In genomic region chr3:173065543-173065970, GRCh38 we compare ENCODE assay signal across 13 cellular contexts.
DNase-seq lines count a peak whose midpoint lies in the region; ATAC-seq and TF ChIP-seq lines count a peak whose summit lies in the region.
"Had no signal": no experiment of that assay in that cellular context is flagged by ENCODE, and none has a peak within 500 bp of the region (broad histone marks: within the 10 kb centered on the region; RNA-seq: fewer than 3 reads in every experiment).

No MANE protein-coding gene starts in this region.

- CTCF ChIA-PET in RWPE1 (lab: Yijun Ruan, JAX): interaction anchor here (0.6 kb wide), 1 partner anchor 254 kb away, joined by 3 read pairs; no protein-coding TSS in a partner anchor
- CTCF ChIA-PET in naive thymus-derived CD4-positive, alpha-beta T cell (lab: Charles Lee): no interaction called here

- no peak overlapping the region for H3K4me3 ChIP-seq in fibroblast of villous mesenchyme (ENCODE audit: low read depth, low read length)
- no peak overlapping the region for H3K4me3 ChIP-seq in naive thymus-derived CD4-positive, alpha-beta T cell (ENCODE audit: low read length)
- H3K4me3 ChIP-seq: SK-N-MC had no signal

- no peaks in the 10 kb centered on the region for H3K36me3 ChIP-seq in naive thymus-derived CD4-positive, alpha-beta T cell (ENCODE audit: control insufficient read depth in 2 of 3, insufficient read depth in 3 of 3, low read length in 3 of 3)

- H3K27ac ChIP-seq in RWPE1: no peak overlapping the region
- H3K27ac ChIP-seq in naive thymus-derived CD4-positive, alpha-beta T cell (ENCODE audit: low read depth, low read length): no peak overlapping the region
- H3K27ac ChIP-seq: parathyroid adenoma, SK-N-MC had no signal

- intact Hi-C loops in naive thymus-derived CD4-positive, alpha-beta T cell (cut with micrococcal nuclease): no loop called here
- intact Hi-C loops in CD14-positive monocyte (cut with micrococcal nuclease): no loop called here

- DNase-seq in A172 (ENCODE audit: low spot score): peak; percentile 25
- peak; percentile 56 for DNase-seq in H4 (ENCODE audit: low spot score)
- peak; percentile 19 for DNase-seq in RWPE1 (ENCODE audit: low spot score)
- peak; percentile 8 for DNase-seq in fibroblast of villous mesenchyme (ENCODE audit: low read depth)
- DNase-seq in GM03348 (ENCODE audit: low spot score): no peak
- DNase-seq in naive thymus-derived CD4-positive, alpha-beta T cell: no peak
- no peak for DNase-seq in CD14-positive monocyte (ENCODE audit: low spot score)
- DNase-seq: activated CD4-positive, alpha-beta T cell treated with anti-CD3 and anti-CD28 coated beads, Interleukin-2, amount 10 ng/mL, durations not matched to agents 24 days and 14 days; activated effector memory CD4-positive, alpha-beta T cell treated with anti-CD3 and anti-CD28 coated beads, Interleukin-2, amount 50 U/mL, for 16 hours had no signal

- no peaks in the 10 kb centered on the region for H3K4me1 ChIP-seq in naive thymus-derived CD4-positive, alpha-beta T cell (ENCODE audit: control insufficient read depth in 2 of 2, insufficient read depth in 2 of 2, low read length in 2 of 2)
- H3K4me1 ChIP-seq: parathyroid adenoma had no signal

- H3K4me3 Mint-ChIP-seq in naive thymus-derived CD4-positive, alpha-beta T cell: no peak overlapping the region
- H3K4me3 Mint-ChIP-seq in CD14-positive monocyte: no peak overlapping the region
- H3K4me3 Mint-ChIP-seq: activated CD4-positive, alpha-beta T cell treated with anti-CD3 and anti-CD28 coated beads, Interleukin-2, amount 10 ng/mL, durations not matched to agents 24 days and 14 days had no signal

- H3K4me1 Mint-ChIP-seq in naive thymus-derived CD4-positive, alpha-beta T cell: no peaks in the 10 kb centered on the region
- no peaks in the 10 kb centered on the region for H3K4me1 Mint-ChIP-seq in CD14-positive monocyte
- H3K4me1 Mint-ChIP-seq: activated CD4-positive, alpha-beta T cell treated with anti-CD3 and anti-CD28 coated beads, Interleukin-2, amount 10 ng/mL, durations not matched to agents 24 days and 14 days had no signal

- no peaks in the 10 kb centered on the region for H3K9me3 ChIP-seq in naive thymus-derived CD4-positive, alpha-beta T cell (ENCODE audit: control insufficient read depth in 2 of 3, low read length in 3 of 3)

- H3K36me3 Mint-ChIP-seq in naive thymus-derived CD4-positive, alpha-beta T cell: peaks cover 0 to 4% (median 0%) of the 10 kb centered on the region in 5 donors
- H3K36me3 Mint-ChIP-seq in CD14-positive monocyte: no peaks in the 10 kb centered on the region

- POLR2A ChIA-PET in RWPE1 (lab: Yijun Ruan, JAX; ENCODE audit: low non-redundant PET): no interaction called here
- POLR2A ChIA-PET in naive thymus-derived CD4-positive, alpha-beta T cell (lab: Charles Lee): no interaction called here

- no peaks in the 10 kb centered on the region for H3K27me3 ChIP-seq in naive thymus-derived CD4-positive, alpha-beta T cell (ENCODE audit: control insufficient read depth in 2 of 2, insufficient read depth in 2 of 2, low read length in 2 of 2)

- ATAC-seq in HG03025 (IDR thresholded peaks at IDR 0.05; ENCODE audit: low FRiP score, unreplicated experiment): no peak
- ATAC-seq in naive thymus-derived CD4-positive, alpha-beta T cell: no peak
- ATAC-seq: left lobe of liver had no signal

- H3K9me3 Mint-ChIP-seq in naive thymus-derived CD4-positive, alpha-beta T cell: peaks cover 0 to 23% (median 8%) of the 10 kb centered on the region in 11 donors
- peaks cover 0 to 12% (median 2%) of the 10 kb centered on the region in 7 donors for H3K9me3 Mint-ChIP-seq in CD14-positive monocyte
- H3K9me3 Mint-ChIP-seq: activated CD4-positive, alpha-beta T cell treated with anti-CD3 and anti-CD28 coated beads, Interleukin-2, amount 10 ng/mL, durations not matched to agents 24 days and 14 days had no signal

- TF ChIP-seq CTCF in RWPE1 (conservative IDR thresholded peaks at IDR 0.05; ENCODE audit: low read depth): no peak
- TF ChIP-seq CTCF in fibroblast of villous mesenchyme (IDR thresholded peaks at IDR 0.05; ENCODE audit: insufficient read depth, low read depth, low read length): no peak
- no peak for TF ChIP-seq CTCF in CD14-positive monocyte (IDR thresholded peaks at IDR 0.05)

- H3K27me3 Mint-ChIP-seq in naive thymus-derived CD4-positive, alpha-beta T cell: peaks cover 0 to 5% (median 0%) of the 10 kb centered on the region in 5 donors
- peaks cover 0 to 4% (median 3%) of the 10 kb centered on the region in 3 donors for H3K27me3 Mint-ChIP-seq in CD14-positive monocyte (ENCODE audit: low read depth in 3 of 3)
- H3K27me3 Mint-ChIP-seq: activated CD4-positive, alpha-beta T cell treated with anti-CD3 and anti-CD28 coated beads, Interleukin-2, amount 10 ng/mL, durations not matched to agents 24 days and 14 days had no signal

- no peak overlapping the region for H3K27ac Mint-ChIP-seq in naive thymus-derived CD4-positive, alpha-beta T cell
- H3K27ac Mint-ChIP-seq in CD14-positive monocyte: no peak overlapping the region
- H3K27ac Mint-ChIP-seq: activated CD4-positive, alpha-beta T cell treated with anti-CD3 and anti-CD28 coated beads, Interleukin-2, amount 10 ng/mL, durations not matched to agents 24 days and 14 days had no signal

Comparison
In these comparisons a context has a peak if more than half of its experiments do, and no peak if none do; other contexts are left out.
1. DNase-seq: peak in A172 (single experiment), H4 (single experiment), RWPE1 (single experiment) and fibroblast of villous mesenchyme (single experiment); none in GM03348 (single experiment), naive thymus-derived CD4-positive, alpha-beta T cell (0 of 9) and CD14-positive monocyte (single experiment).